In genomic region chr2:47035615-47036488, GRCh38 we compare ENCODE assay signal across 9 cellular contexts.
DNase-seq lines count a peak whose midpoint lies in the region; ATAC-seq and TF ChIP-seq lines count a peak whose summit lies in the region.
"Had no signal": no experiment of that assay in that cellular context is flagged by ENCODE, and none has a peak within 500 bp of the region (broad histone marks: within the 10 kb centered on the region; RNA-seq: fewer than 3 reads in every experiment).

No MANE protein-coding gene starts in this region.

- H3K4me3 ChIP-seq in neutrophil (ENCODE audit: low read depth in 1 of 2, low read length in 1 of 2), result peak overlapping the region; percentile 28 to 36

- H3K4me3 Mint-ChIP-seq in CD14-positive monocyte (peak overlapping the region in 1 of 2 donors; percentile 27), IgD-negative memory B cell (peak overlapping the region; percentile 8 to 79 (median 54))
- no peak overlapping the region for H3K4me3 Mint-ChIP-seq in dendritic cell treated with granulocyte-macrophage colony-stimulating factor and Interleukin-4, amounts not matched to agents 40 ng/mL and 50 ng/mL, for 4 days

- H3K27me3 ChIP-seq in neutrophil, result no peaks in the 10 kb centered on the region

- no peak for ATAC-seq in GM19351 (IDR thresholded peaks at IDR 0.05; ENCODE audit: unreplicated experiment)
- no peak for ATAC-seq in HG03432 (IDR thresholded peaks at IDR 0.05; ENCODE audit: unreplicated experiment)
- no peak for ATAC-seq in GM18909 (IDR thresholded peaks at IDR 0.05; ENCODE audit: poor library complexity, unreplicated experiment)

- H3K9me3 Mint-ChIP-seq in CD14-positive monocyte, result no peaks in the 10 kb centered on the region
- no peaks in the 10 kb centered on the region for H3K9me3 Mint-ChIP-seq in IgD-negative memory B cell
- no peaks in the 10 kb centered on the region for H3K9me3 Mint-ChIP-seq in dendritic cell treated with granulocyte-macrophage colony-stimulating factor and Interleukin-4, amounts not matched to agents 40 ng/mL and 50 ng/mL, for 4 days

- H3K4me1 ChIP-seq in neutrophil (ENCODE audit: control insufficient read depth in 1 of 2, insufficient read depth in 1 of 2, low read depth in 1 of 2, low read length in 1 of 2), result peaks cover 24 to 27% of the 10 kb centered on the region in 2 experiments

- peaks cover 0 to 2% (median 0%) of the 10 kb centered on the region in 3 donors for H3K27me3 Mint-ChIP-seq in CD14-positive monocyte (ENCODE audit: low read depth in 3 of 3)
- no peaks in the 10 kb centered on the region for H3K27me3 Mint-ChIP-seq in IgD-negative memory B cell
- H3K27me3 Mint-ChIP-seq in dendritic cell treated with granulocyte-macrophage colony-stimulating factor and Interleukin-4, amounts not matched to agents 40 ng/mL and 50 ng/mL, for 4 days, result no peaks in the 10 kb centered on the region

- H3K9me3 ChIP-seq in neutrophil, result no peaks in the 10 kb centered on the region

- no peak for DNase-seq in CD14-positive monocyte (ENCODE audit: low spot score)
- DNase-seq in GM19240 (ENCODE audit: insufficient read length, low spot score), result no peak
- DNase-seq: cortex of kidney had no signal

- peaks cover 23% of the 10 kb centered on the region for H3K36me3 ChIP-seq in neutrophil

- intact Hi-C loops in CD14-positive monocyte (cut with micrococcal nuclease), result no loop called here
- intact Hi-C loops in dendritic cell treated with granulocyte-macrophage colony-stimulating factor and Interleukin-4, amounts not matched to agents 40 ng/mL and 50 ng/mL, for 4 days (cut with micrococcal nuclease), result no loop called here

- H3K4me1 Mint-ChIP-seq in CD14-positive monocyte, result peaks cover 73% of the 10 kb centered on the region
- peaks cover 37 to 43% (median 40%) of the 10 kb centered on the region in 3 donors for H3K4me1 Mint-ChIP-seq in IgD-negative memory B cell
- peaks cover 94% of the 10 kb centered on the region for H3K4me1 Mint-ChIP-seq in dendritic cell treated with granulocyte-macrophage colony-stimulating factor and Interleukin-4, amounts not matched to agents 40 ng/mL and 50 ng/mL, for 4 days (ENCODE audit: low read depth)

- peak overlapping the region; percentile 96 to 100 (median 98) for H3K27ac Mint-ChIP-seq in CD14-positive monocyte
- H3K27ac Mint-ChIP-seq in IgD-negative memory B cell, result peak overlapping the region; percentile 21 to 78 (median 63)
- peak overlapping the region; percentile 94 for H3K27ac Mint-ChIP-seq in dendritic cell treated with granulocyte-macrophage colony-stimulating factor and Interleukin-4, amounts not matched to agents 40 ng/mL and 50 ng/mL, for 4 days

- peaks cover 69 to 85% of the 10 kb centered on the region in 2 donors for H3K36me3 Mint-ChIP-seq in CD14-positive monocyte
- H3K36me3 Mint-ChIP-seq in IgD-negative memory B cell, result peaks cover 4% of the 10 kb centered on the region
- H3K36me3 Mint-ChIP-seq in dendritic cell treated with granulocyte-macrophage colony-stimulating factor and Interleukin-4, amounts not matched to agents 40 ng/mL and 50 ng/mL, for 4 days (ENCODE audit: low read depth), result peaks cover 100% of the 10 kb centered on the region

- no peak for TF ChIP-seq CTCF in CD14-positive monocyte (IDR thresholded peaks at IDR 0.05)
- no peak for TF ChIP-seq CTCF in neutrophil (IDR thresholded peaks at IDR 0.05)

- peak overlapping the region; percentile 97 for H3K27ac ChIP-seq in neutrophil
